In the genomic region with DNA sequence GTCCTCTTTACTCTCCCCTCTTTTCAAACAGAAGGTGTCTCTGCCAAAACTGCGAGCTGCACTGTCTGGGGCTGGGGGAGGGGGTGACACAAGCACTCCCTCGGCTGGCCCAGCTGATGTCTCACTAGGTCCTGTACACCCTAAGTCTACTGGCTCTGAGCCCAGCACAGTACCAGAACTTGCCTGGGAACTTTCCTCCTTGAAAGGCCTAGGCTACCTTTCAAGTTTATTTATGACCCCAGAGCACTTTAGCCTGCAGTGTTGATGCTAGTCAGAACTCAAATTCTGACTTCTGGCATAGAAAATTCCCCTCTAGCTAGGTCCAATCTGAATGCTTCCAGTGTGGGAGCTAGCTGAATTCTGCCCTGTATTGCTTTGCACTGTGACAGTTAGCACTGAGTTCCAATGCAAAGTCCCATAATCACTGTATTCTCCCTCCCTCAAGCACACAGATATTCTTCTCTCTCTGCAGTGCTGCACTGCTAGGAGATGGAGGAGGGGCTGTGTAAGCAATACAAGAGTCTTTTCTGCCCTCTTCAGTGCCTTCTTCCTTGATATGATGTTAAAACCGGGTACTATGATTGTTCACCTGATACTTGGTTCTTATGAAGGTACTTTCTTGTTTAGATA, we compare ENCODE assay signal across 10 cellular contexts. TPM values are rescaled to one million over a fixed set of nuclear protein-coding genes. Genes with fewer than 3 reads are reported as not detected.
DNase-seq lines count a peak whose midpoint lies in the region; ATAC-seq, FAIRE-seq and TF ChIP-seq lines count a peak whose summit lies in the region.
"Had no signal": no experiment of that assay in that cellular context is flagged by ENCODE, and none has a peak within 500 bp of the region (broad histone marks: within the 10 kb centered on the region; RNA-seq: fewer than 3 reads in every experiment).

No MANE protein-coding gene starts in this region.

- BruUV-seq in GM12878 (replicated peaks; lab: Mats Ljungman, UMichigan) = no TSS peak

- no peaks in the 10 kb centered on the region for H3K9me3 ChIP-seq in GM12878 (replicated peaks; ENCODE audit: control insufficient read depth, insufficient read depth, low read length)
- H3K9me3 ChIP-seq in right lobe of liver = no peaks in the 10 kb centered on the region
- H3K9me3 ChIP-seq in thoracic aorta = no peaks in the 10 kb centered on the region

- POLR2A ChIA-PET in GM12878 (lab: Charles Lee) = interaction anchor here (1.2 to 1.3 kb wide), 2 partner anchors 9 to 49 kb away, joined by 4 read pairs; no protein-coding TSS in a partner anchor

- ATAC-seq in GM12878 = peak; percentile 43
- peak; percentile 33 to 59 (median 55) for ATAC-seq in right lobe of liver
- ATAC-seq in thoracic aorta (ENCODE audit: insufficient number of reproducible peaks, low FRiP score, low read depth) = peak; percentile 56
- ATAC-seq in GM19324 (IDR thresholded peaks at IDR 0.05; ENCODE audit: low FRiP score, unreplicated experiment) = no peak

- H3K27me3 ChIP-seq in GM12878 (replicated peaks in 1 of 2; ENCODE audit: control insufficient read depth in 2 of 2, insufficient read depth in 2 of 2, low read length in 1 of 2) (no peaks in the 10 kb centered on the region), right lobe of liver (no peaks in the 10 kb centered on the region), thoracic aorta (replicated peaks; ENCODE audit: insufficient read depth) (no peaks in the 10 kb centered on the region)

- intact Hi-C loops in GM12878 (cut with micrococcal nuclease; ENCODE audit: unreplicated experiment) (no loop called here), right lobe of liver (cut with DNase I) (no loop called here)

- DNase-seq in HK-2 (ENCODE audit: unreplicated experiment) (peak; percentile 1), GM12878 (ENCODE audit: low read depth, low spot score) (no peak), right lobe of liver (peak in 1 of 3 donors; percentile 55), thoracic aorta (ENCODE audit: low spot score) (peak; percentile 12), frontal cortex (ENCODE audit: low spot score in 2 of 2) (no peak)
- DNase-seq in effector CD4-positive, alpha-beta T cell = no peak
- DNase-seq: activated naive CD4-positive, alpha-beta T cell treated with anti-CD3 and anti-CD28 coated beads, Interleukin-2, amount 50 U/mL, for 16 hours; NCI-H1048; T-helper 2 cell had no signal

- in situ Hi-C loops in GM12878 (cut with MboI) = no loop called here

- H3K79me2 ChIP-seq in GM12878 (ENCODE audit: control insufficient read depth, insufficient read depth, low read length) = no peaks in the 10 kb centered on the region

- no peak for TF ChIP-seq CTCF in GM12878 (IDR thresholded peaks at IDR 0.05 in 2 of 3, conservative IDR thresholded peaks at IDR 0.05 in 1 of 3; ENCODE audit: control insufficient read depth in 2 of 3, extremely low read depth in 1 of 3, insufficient read depth in 1 of 3, low read depth in 3 of 3, low read length in 3 of 3)
- TF ChIP-seq CTCF in right lobe of liver (IDR thresholded peaks at IDR 0.05) = no peak
- no peak for TF ChIP-seq CTCF in thoracic aorta (IDR thresholded peaks at IDR 0.05)

- no peak overlapping the region for H3K4me2 ChIP-seq in GM12878 (ENCODE audit: control insufficient read depth, insufficient read depth)

- H3K4me1 ChIP-seq in GM12878 (ENCODE audit: control insufficient read depth, insufficient read depth, low read length) (no peaks in the 10 kb centered on the region), right lobe of liver (peaks cover 0 to 26% (median 7%) of the 10 kb centered on the region in 4 donors), thoracic aorta (ENCODE audit: control insufficient read depth in 1 of 2, low read depth in 2 of 2) (peaks cover 29 to 46% of the 10 kb centered on the region in 2 donors)

- H3K27ac ChIP-seq in GM12878 (ENCODE audit: control insufficient read depth, insufficient read depth) = no peak overlapping the region
- peak overlapping the region; percentile 82 to 93 (median 85) for H3K27ac ChIP-seq in right lobe of liver
- H3K27ac ChIP-seq in thoracic aorta = peak overlapping the region; percentile 95 to 98

- no peaks in the 10 kb centered on the region for H3K36me3 ChIP-seq in GM12878 (ENCODE audit: control insufficient read depth in 2 of 2, insufficient read depth in 2 of 2, low read length in 1 of 2)
- no peaks in the 10 kb centered on the region for H3K36me3 ChIP-seq in right lobe of liver
- no peaks in the 10 kb centered on the region for H3K36me3 ChIP-seq in thoracic aorta

- SMC1A ChIA-PET in GM12878 (lab: Charles Lee; ENCODE audit: uncharacterized antibody, unreplicated experiment) = interaction anchor here (0.6 to 2.2 kb wide), 3 partner anchors 25 to 163 kb away, joined by 4 to 9 read pairs (median 8); no protein-coding TSS in a partner anchor

- no peak for FAIRE-seq in GM12878 (lab: Jason Lieb, UNC)
- FAIRE-seq in frontal cortex (lab: Jason Lieb, UNC) = no peak

- RAD21 ChIA-PET in GM12878 (lab: Charles Lee; ENCODE audit: unreplicated experiment) = interaction anchor here (1.5 kb wide), 1 partner anchor 9 kb away, joined by 4 read pairs; no protein-coding TSS in a partner anchor

- H4K20me1 ChIP-seq in GM12878 (ENCODE audit: control insufficient read depth, insufficient read depth) = no peaks in the 10 kb centered on the region

- no peak for TF ChIP-seq RAD21 in GM12878 (IDR thresholded peaks at IDR 0.05; ENCODE audit: insufficient read depth, low read depth, low read length)

- no peak overlapping the region for H2AFZ ChIP-seq in GM12878 (ENCODE audit: control insufficient read depth, low read depth, low read length)

- TF ChIP-seq EP300 in GM12878 (IDR thresholded peaks at IDR 0.05; ENCODE audit: borderline replicate concordance in 1 of 2, control insufficient read depth in 1 of 2, low read depth in 2 of 2, low read length in 2 of 2) = no peak

- WGBS in GM12878 (ENCODE audit: insufficient coverage, insufficient replicate concordance, low lambda C conversion rate, missing lambda C conversion rate) = 10% methylated on average over 3 of the region's 3 CpGs
- WGBS in right lobe of liver (ENCODE audit: insufficient coverage, low coverage, low lambda C conversion rate, missing lambda C conversion rate) = 67% methylated on average over 1 of the region's 3 CpGs

- H3K4me3 ChIP-seq in GM12878 (no peak overlapping the region), right lobe of liver (no peak overlapping the region), thoracic aorta (peak overlapping the region; percentile 21)

- TF ChIP-seq POLR2A in GM12878 (IDR thresholded peaks at IDR 0.05; ENCODE audit: low read depth, low read length) (no peak), right lobe of liver (IDR thresholded peaks at IDR 0.05) (peak; percentile 31)

- CTCF ChIA-PET in GM12878 (lab: Yijun Ruan, JAX) = interaction anchor here (0.8 to 1.2 kb wide), 2 partner anchors 9 to 35 kb away, joined by 3 read pairs; no protein-coding TSS in a partner anchor

- H3K9ac ChIP-seq in GM12878 (ENCODE audit: control insufficient read depth, insufficient read depth, low read length) = no peak overlapping the region

TF ChIP-seq in GM12878, 131 proteins besides CTCF, POLR2A, EP300 and RAD21 (continues in another document):
- TF ChIP-seq, protein P1, sequence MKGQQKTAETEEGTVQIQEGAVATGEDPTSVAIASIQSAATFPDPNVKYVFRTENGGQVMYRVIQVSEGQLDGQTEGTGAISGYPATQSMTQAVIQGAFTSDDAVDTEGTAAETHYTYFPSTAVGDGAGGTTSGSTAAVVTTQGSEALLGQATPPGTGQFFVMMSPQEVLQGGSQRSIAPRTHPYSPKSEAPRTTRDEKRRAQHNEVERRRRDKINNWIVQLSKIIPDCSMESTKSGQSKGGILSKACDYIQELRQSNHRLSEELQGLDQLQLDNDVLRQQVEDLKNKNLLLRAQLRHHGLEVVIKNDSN (IDR thresholded peaks at IDR 0.05; ENCODE audit: borderline replicate concordance, extremely low read length, insufficient read depth, low read depth, low read length) = no peak
- TF ChIP-seq TCF3 (IDR thresholded peaks at IDR 0.05; ENCODE audit: borderline replicate concordance, insufficient read depth, low read depth, low read length) (no peak), STAT1 (conservative IDR thresholded peaks at IDR 0.05) (no peak), CEBPB (IDR thresholded peaks at IDR 0.05; ENCODE audit: borderline replicate concordance in 1 of 2, low read depth in 2 of 2, low read length in 2 of 2) (no peak), MYC (IDR thresholded peaks at IDR 0.05; ENCODE audit: insufficient read depth, insufficient read length, insufficient replicate concordance, low read length, severe bottlenecking) (no peak), ZNF384 (IDR thresholded peaks at IDR 0.05; ENCODE audit: borderline replicate concordance, low read depth, low read length) (no peak)
- TF ChIP-seq, protein P2, sequence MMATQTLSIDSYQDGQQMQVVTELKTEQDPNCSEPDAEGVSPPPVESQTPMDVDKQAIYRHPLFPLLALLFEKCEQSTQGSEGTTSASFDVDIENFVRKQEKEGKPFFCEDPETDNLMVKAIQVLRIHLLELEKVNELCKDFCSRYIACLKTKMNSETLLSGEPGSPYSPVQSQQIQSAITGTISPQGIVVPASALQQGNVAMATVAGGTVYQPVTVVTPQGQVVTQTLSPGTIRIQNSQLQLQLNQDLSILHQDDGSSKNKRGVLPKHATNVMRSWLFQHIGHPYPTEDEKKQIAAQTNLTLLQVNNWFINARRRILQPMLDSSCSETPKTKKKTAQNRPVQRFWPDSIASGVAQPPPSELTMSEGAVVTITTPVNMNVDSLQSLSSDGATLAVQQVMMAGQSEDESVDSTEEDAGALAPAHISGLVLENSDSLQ (IDR thresholded peaks at IDR 0.05) = no peak

RNA-seq across cellular contexts. Expression of a gene that starts 10.5 kb away (rescaled TPM):
- total RNA-seq in GM12878 (2013; cell fraction: nucleolus; rRNA removed) = 1.7 and 3.1 TPM in 2 replicates
- total RNA-seq in GM12878 (2014; rRNA removed) = 0.38 and 0.68 TPM in 2 replicates
- 0.92 and 0.98 TPM in 2 replicates for total RNA-seq in GM12878 (2014; rRNA removed; fragmentation: Illumina TruSeq; extraction: Trizol)
- total RNA-seq in GM12878 (2021) = 0.58 and 0.80 TPM in 2 replicates
- not detected for polyA plus RNA-seq in GM12878 (2011; ENCODE audit: low read depth)
- polyA plus RNA-seq in GM12878 (2011; rRNA removed) = 3.7 and 4.3 TPM in 2 replicates
- polyA plus RNA-seq in GM12878 (2011; cell fraction: cytosol; rRNA removed) = 2.2 TPM in 2 replicates
- 2.8 and 3.5 TPM in 2 replicates for polyA plus RNA-seq in GM12878 (2011; cell fraction: nucleus; rRNA removed)
- polyA plus RNA-seq in GM12878 (2012) = not detected in 2 replicates
- 0.47 and 1.6 TPM in 2 replicates for polyA plus RNA-seq in GM12878 (2014; fragmentation: Illumina TruSeq; extraction: Trizol)
- polyA plus RNA-seq in GM12878 (2014; fragmentation: Nextera tagmentation; extraction: Ambion mirVana) = under 1 TPM; 0.19 to 0.20 TPM
- 0.79 and 0.93 TPM in 2 replicates for polyA plus RNA-seq in GM12878 (2014; rRNA removed)
- polyA plus RNA-seq in GM12878 (2016; fragmentation: Nextera tagmentation; extraction: Ambion mirVana) = under 1 TPM; 0.20 to 0.71 TPM
- 3.5 and 4.3 TPM in 2 replicates for polyA minus RNA-seq in GM12878 (2011; rRNA and poly(A)+ RNA removed)
- 1.7 and 2.5 TPM in 2 replicates for polyA minus RNA-seq in GM12878 (2011; cell fraction: cytosol; rRNA and poly(A)+ RNA removed)
- polyA minus RNA-seq in GM12878 (2011; cell fraction: nucleus; rRNA and poly(A)+ RNA removed) = 3.0 and 4.7 TPM in 2 replicates
- total RNA-seq in right lobe of liver = 10 to 100 TPM in 5 of 6 experiments, 1 to 10 TPM in 1; 9.6 to 38.0 (median 18.8) TPM
- 10 to 100 TPM; 10.3 to 14.7 TPM for total RNA-seq in thoracic aorta
- total RNA-seq in frontal cortex = 1.6 TPM

Comparison
In these comparisons a context has a peak if more than half of its experiments do, and no peak if none do; other contexts are left out.
1. DNase-seq: peak in HK-2 (single experiment) and thoracic aorta (single experiment); none in GM12878 (single experiment), frontal cortex (0 of 2) and effector CD4-positive, alpha-beta T cell (single experiment).